Comparison of ENCODE assay signal across 1 cellular context in genomic region chr22:24494182-24494534, GRCh38.
TF ChIP-seq lines count a peak whose summit lies in the region.

No MANE protein-coding gene starts in this region.

TF ChIP-seq in WTC11, 78 proteins besides CTCF, POLR2A, EP300 and RAD21 (continued from another document):
- TF ChIP-seq ZNF532 (CRISPR knock-in tag; IDR thresholded peaks at IDR 0.05; ENCODE audit: borderline replicate concordance), result no peak
- TF ChIP-seq ZNF317 (CRISPR knock-in tag; IDR thresholded peaks at IDR 0.05; ENCODE audit: borderline replicate concordance, low read depth), result no peak
- no peak for TF ChIP-seq CREB1 (CRISPR knock-in tag; IDR thresholded peaks at IDR 0.05)
TF ChIP-seq in WTC11: peak in this region for 0.
